Comparison of ENCODE assay signal across 8 cellular contexts in the genomic region with DNA sequence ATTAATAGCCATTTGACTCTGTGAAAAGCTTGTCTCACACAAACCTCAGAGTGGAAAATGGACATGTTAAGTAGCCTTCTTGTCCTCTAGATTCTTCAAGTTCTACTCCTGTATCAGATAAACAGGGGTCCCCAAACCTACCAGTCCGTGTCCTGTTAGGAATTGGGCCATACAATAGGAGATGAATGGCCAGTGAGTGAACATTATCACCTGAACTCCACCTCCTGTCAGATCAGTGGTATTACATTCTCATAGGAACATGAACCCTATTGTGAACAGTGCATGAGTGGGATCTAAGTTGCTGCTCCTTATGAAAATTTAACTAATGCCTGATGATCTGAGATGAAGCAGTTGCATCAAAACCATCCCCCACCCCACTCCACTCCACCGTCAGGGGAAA.
DNase-seq lines count a peak whose midpoint lies in the region; TF ChIP-seq lines count a peak whose summit lies in the region.

No MANE protein-coding gene starts in this region.

- no peak overlapping the region for H3K27ac ChIP-seq in Peyer's patch

- peak; percentile 1 for DNase-seq in GM04503 (ENCODE audit: low read depth)
- peak; percentile 21 for DNase-seq in HCEC 1CT
- DNase-seq in Peyer's patch: peak in 1 of 3 donors; percentile 10
- peak; percentile 30 for DNase-seq in iPS-NIHi7 (ENCODE audit: extremely low spot score)
- DNase-seq in HPDE6-E6E7 (ENCODE audit: extremely low spot score): no peak
- DNase-seq in AG20443 (ENCODE audit: low spot score): no peak
- no peak for DNase-seq in anterior cingulate cortex (lab: John Stamatoyannopoulos, UW)
- DNase-seq in stimulated activated CD4-positive, alpha-beta T cell treated with anti-CD3 and anti-CD28 coated beads, Interleukin-2, amount 100 ng/mL, for 48 hours: no peak

- H3K36me3 ChIP-seq in Peyer's patch: no peaks in the 10 kb centered on the region

- H3K4me3 ChIP-seq in Peyer's patch: no peak overlapping the region

- TF ChIP-seq CTCF in Peyer's patch (IDR thresholded peaks at IDR 0.05): peak in 4 of 6 experiments; percentile 26 to 73 (median 68)

- H3K9me3 ChIP-seq in Peyer's patch: no peaks in the 10 kb centered on the region

- H3K4me1 ChIP-seq in Peyer's patch: no peaks in the 10 kb centered on the region

- no peak for TF ChIP-seq POLR2A in Peyer's patch (IDR thresholded peaks at IDR 0.05)

- H3K27me3 ChIP-seq in Peyer's patch: no peaks in the 10 kb centered on the region

Comparison
In these comparisons a context has a peak if more than half of its experiments do, and no peak if none do; other contexts are left out.
1. DNase-seq: peak in GM04503 (single experiment), HCEC 1CT (single experiment) and iPS-NIHi7 (single experiment); none in HPDE6-E6E7 (single experiment), AG20443 (single experiment), anterior cingulate cortex (0 of 58) and stimulated activated CD4-positive, alpha-beta T cell treated with anti-CD3 and anti-CD28 coated beads, Interleukin-2, amount 100 ng/mL, for 48 hours (0 of 2).